8 cellular contexts compared by ENCODE assay signal in the genomic region with DNA sequence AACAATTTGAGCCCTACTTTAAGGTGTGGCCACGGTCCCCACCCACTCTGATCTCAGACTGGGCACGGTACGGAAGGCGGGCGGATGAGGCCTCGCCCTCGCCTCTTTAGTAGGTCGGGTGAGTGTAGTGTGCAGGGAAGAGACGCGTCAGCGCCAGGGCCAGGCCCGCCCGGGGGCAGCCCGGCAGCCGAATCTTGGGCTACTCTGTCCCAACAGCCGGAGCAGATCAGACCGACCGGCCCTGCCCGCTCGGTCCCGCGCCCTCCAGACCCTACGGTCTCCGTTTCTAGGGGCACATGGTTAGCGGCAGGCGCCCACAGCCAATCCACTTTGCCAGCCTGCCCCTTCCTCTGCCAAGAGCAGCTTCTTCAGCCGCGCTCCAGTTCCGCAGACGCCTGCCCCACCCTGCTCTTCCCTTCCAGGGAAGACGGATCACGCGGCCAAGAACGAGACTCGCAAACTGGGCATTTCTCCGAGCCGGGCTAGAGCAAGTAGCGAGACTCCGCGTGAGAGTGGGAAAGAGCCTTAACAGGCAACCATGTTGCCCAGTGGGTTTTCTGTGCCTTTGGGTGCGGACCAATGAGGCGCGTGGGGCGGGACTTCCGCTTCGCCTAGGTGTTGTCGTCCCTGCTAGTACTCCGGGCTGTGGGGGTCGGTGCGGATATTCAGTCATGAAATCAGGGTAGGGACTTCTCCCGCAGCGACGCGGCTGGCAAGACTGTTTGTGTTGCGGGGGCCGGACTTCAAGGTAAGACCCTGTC. TPM values are rescaled to one million over a fixed set of nuclear protein-coding genes. Genes with fewer than 3 reads are reported as not detected.
DNase-seq lines count a peak whose midpoint lies in the region; ATAC-seq and TF ChIP-seq lines count a peak whose summit lies in the region.

A gene with protein sequence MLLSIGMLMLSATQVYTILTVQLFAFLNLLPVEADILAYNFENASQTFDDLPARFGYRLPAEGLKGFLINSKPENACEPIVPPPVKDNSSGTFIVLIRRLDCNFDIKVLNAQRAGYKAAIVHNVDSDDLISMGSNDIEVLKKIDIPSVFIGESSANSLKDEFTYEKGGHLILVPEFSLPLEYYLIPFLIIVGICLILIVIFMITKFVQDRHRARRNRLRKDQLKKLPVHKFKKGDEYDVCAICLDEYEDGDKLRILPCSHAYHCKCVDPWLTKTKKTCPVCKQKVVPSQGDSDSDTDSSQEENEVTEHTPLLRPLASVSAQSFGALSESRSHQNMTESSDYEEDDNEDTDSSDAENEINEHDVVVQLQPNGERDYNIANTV (plus strand): TSS at position 610 of the 761 bp plus-strand sequence. CDS start 32,812 bp downstream, outside the sequence.

- H3K27me3 Mint-ChIP-seq in T-helper 17 cell = no peaks in the 10 kb centered on the region
- no peaks in the 10 kb centered on the region for H3K27me3 Mint-ChIP-seq in progenitor cell of endocrine pancreas

- H3K4me1 ChIP-seq in upper lobe of right lung = peaks cover 39% of the 10 kb centered on the region

- ATAC-seq in GM18502 (IDR thresholded peaks at IDR 0.05; ENCODE audit: poor library complexity, unreplicated experiment) (peak; percentile 94), HG02943 (IDR thresholded peaks at IDR 0.05; ENCODE audit: low read depth, unreplicated experiment) (peak; percentile 92), T-helper 17 cell (peak; percentile 96), left cardiac atrium (peak; percentile 97), upper lobe of right lung (peak; percentile 94)

- no peaks in the 10 kb centered on the region for H3K36me3 ChIP-seq in upper lobe of right lung

- H3K27ac ChIP-seq in upper lobe of right lung = peak within 1 kb of the TSS; percentile 97

- H3K4me1 Mint-ChIP-seq in T-helper 17 cell = peaks cover 44% of the 10 kb centered on the region
- peaks cover 24% of the 10 kb centered on the region for H3K4me1 Mint-ChIP-seq in progenitor cell of endocrine pancreas (ENCODE audit: low read depth)

- peak within 1 kb of the TSS; percentile 98 for H3K4me3 Mint-ChIP-seq in T-helper 17 cell
- peak within 1 kb of the TSS; percentile 96 for H3K4me3 Mint-ChIP-seq in progenitor cell of endocrine pancreas (ENCODE audit: low read depth)

- H3K27ac Mint-ChIP-seq in T-helper 17 cell (peak within 1 kb of the TSS; percentile 94), progenitor cell of endocrine pancreas (peak within 1 kb of the TSS; percentile 99)

- TF ChIP-seq CTCF in progenitor cell of endocrine pancreas (IDR thresholded peaks at IDR 0.05; ENCODE audit: unreplicated experiment) (no peak), upper lobe of right lung (IDR thresholded peaks at IDR 0.05) (no peak)

- intact Hi-C loops in left cardiac atrium (cut with DNase I) (no loop called here), upper lobe of right lung (cut with DNase I) (no loop called here)

- H3K27me3 ChIP-seq in upper lobe of right lung = no peaks in the 10 kb centered on the region

- no peaks in the 10 kb centered on the region for H3K9me3 Mint-ChIP-seq in progenitor cell of endocrine pancreas (ENCODE audit: low read depth)

- peak within 1 kb of the TSS; percentile 82 for H3K4me3 ChIP-seq in upper lobe of right lung

- peak; percentile 86 to 89 for DNase-seq in NCI-H187 (lab: John Stamatoyannopoulos, UW)
- peak; percentile 86 to 89 (median 87) for DNase-seq in T-helper 17 cell
- peak; percentile 56 to 99 (median 97) for DNase-seq in amygdala (lab: John Stamatoyannopoulos, UW)
- DNase-seq in left cardiac atrium = peak; percentile 98
- peak; percentile 83 for DNase-seq in progenitor cell of endocrine pancreas (ENCODE audit: low spot score, unreplicated experiment)
- DNase-seq in upper lobe of right lung = peak; percentile 98

- H3K36me3 Mint-ChIP-seq in T-helper 17 cell (ENCODE audit: low read depth) = no peaks in the 10 kb centered on the region
- no peaks in the 10 kb centered on the region for H3K36me3 Mint-ChIP-seq in progenitor cell of endocrine pancreas (ENCODE audit: insufficient read depth)

- H3K9me3 ChIP-seq in T-helper 17 cell (ENCODE audit: control insufficient read depth, low read length, poor library complexity, severe bottlenecking) (no peaks in the 10 kb centered on the region), upper lobe of right lung (no peaks in the 10 kb centered on the region)

RNA-seq across cellular contexts. Expression of the gene that starts here (rescaled TPM):
- total RNA-seq in T-helper 17 cell (10 to 100 TPM; 50.8 to 55.4 TPM), left cardiac atrium (10 to 100 TPM; 60.3 to 62.2 TPM), progenitor cell of endocrine pancreas (29.8 and 31.1 TPM in 2 replicates), upper lobe of right lung (136 TPM)

Comparison
In these comparisons a context has a peak if more than half of its experiments do, and no peak if none do; other contexts are left out.
1. Peak in every context shown above with its lines: DNase-seq, ATAC-seq, H3K4me3 ChIP-seq and H3K27ac ChIP-seq.